In the genomic region with DNA sequence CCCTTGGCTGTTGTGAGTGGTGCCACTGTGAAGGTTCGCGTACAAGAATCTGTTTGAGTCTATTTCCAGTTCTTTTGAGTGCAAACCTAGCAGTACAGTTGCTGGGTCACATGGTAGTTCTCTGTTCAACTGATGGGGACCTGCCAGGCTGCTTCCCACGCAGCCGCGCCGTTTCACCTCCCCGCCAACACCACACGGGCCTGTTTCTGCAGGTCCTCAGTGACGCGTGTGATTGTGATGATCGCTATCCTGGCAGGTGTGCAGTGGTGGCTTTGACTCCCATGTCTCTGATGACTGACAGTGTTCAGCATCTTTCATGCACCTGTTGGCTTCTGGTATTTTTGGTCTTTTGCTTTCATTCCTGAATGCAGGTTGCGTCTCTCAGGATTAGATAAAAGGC, we compare ENCODE assay signal across 19 cellular contexts.
DNase-seq lines count a peak whose midpoint lies in the region; ATAC-seq and TF ChIP-seq lines count a peak whose summit lies in the region.
"Had no signal": no experiment of that assay in that cellular context is flagged by ENCODE, and none has a peak within 500 bp of the region (broad histone marks: within the 10 kb centered on the region; RNA-seq: fewer than 3 reads in every experiment).

No MANE protein-coding gene starts in this region.

- no peak for TF ChIP-seq CTCF in nephron progenitor cell (IDR thresholded peaks at IDR 0.05)

- no peaks in the 10 kb centered on the region for H3K27me3 Mint-ChIP-seq in activated naive CD4-positive, alpha-beta T cell treated with anti-CD3 and anti-CD28 coated beads, Interleukin-2, amount 10 ng/mL, durations not matched to agents 7 days and 5 days
- H3K27me3 Mint-ChIP-seq in nephron progenitor cell (ENCODE audit: low read depth, poor library complexity), result no peaks in the 10 kb centered on the region
- H3K27me3 Mint-ChIP-seq: CD4-positive, CD25-positive, alpha-beta regulatory T cell; memory B cell; naive B cell had no signal

- DNase-seq in activated naive CD4-positive, alpha-beta T cell treated with anti-CD3 and anti-CD28 coated beads, Interleukin-2, amount 10 ng/mL, durations not matched to agents 7 days and 5 days, result peak; percentile 41
- DNase-seq in activated naive CD4-positive, alpha-beta T cell (lab: John Stamatoyannopoulos, UW), result no peak
- peak; percentile 32 for DNase-seq in activated CD4-positive, alpha-beta T cell treated with anti-CD3 and anti-CD28 coated beads, Interleukin-2, amount 50 U/mL, for 1 hour
- peak; percentile 38 for DNase-seq in central memory CD4-positive, alpha-beta T cell
- no peak for DNase-seq in stimulated activated effector memory CD8-positive, alpha-beta T cell treated with anti-CD3 and anti-CD28 coated beads, Interleukin-12 subunit alpha, Interleukin-12 subunit beta, amount 100 ng/mL, for 72 hours (ENCODE audit: low spot score in 2 of 2)
- no peak for DNase-seq in germinal center (ENCODE audit: low spot score)
- DNase-seq in 8988T, result no peak
- no peak for DNase-seq in nephron progenitor cell
- DNase-seq: DMS79 treated with DMSO at 0.1 percent for 48 hours, gastrocnemius medialis, naive B cell, NCI-H1417 treated with DMSO at 0.1 percent for 48 hours, NCI-H2171 treated with DMSO at 0.1 percent for 48 hours, NCI-H69, Right ventricle myocardium superior, tibial artery had no signal

- H3K27ac Mint-ChIP-seq in activated naive CD4-positive, alpha-beta T cell treated with anti-CD3 and anti-CD28 coated beads, Interleukin-2, amount 10 ng/mL, durations not matched to agents 7 days and 5 days, result peak overlapping the region; percentile 21
- peak overlapping the region; percentile 52 for H3K27ac Mint-ChIP-seq in stimulated activated effector memory CD8-positive, alpha-beta T cell treated with anti-CD3 and anti-CD28 coated beads, Interleukin-12 subunit alpha, Interleukin-12 subunit beta, amount 100 ng/mL, for 72 hours
- no peak overlapping the region for H3K27ac Mint-ChIP-seq in nephron progenitor cell
- H3K27ac Mint-ChIP-seq: memory B cell had no signal

- H3K4me1 Mint-ChIP-seq in activated naive CD4-positive, alpha-beta T cell treated with anti-CD3 and anti-CD28 coated beads, Interleukin-2, amount 10 ng/mL, durations not matched to agents 7 days and 5 days, result peaks cover 24% of the 10 kb centered on the region
- peaks cover 24% of the 10 kb centered on the region for H3K4me1 Mint-ChIP-seq in stimulated activated effector memory CD8-positive, alpha-beta T cell treated with anti-CD3 and anti-CD28 coated beads, Interleukin-12 subunit alpha, Interleukin-12 subunit beta, amount 100 ng/mL, for 72 hours
- peaks cover 10% of the 10 kb centered on the region for H3K4me1 Mint-ChIP-seq in nephron progenitor cell

- no peak for ATAC-seq in stimulated activated effector memory CD8-positive, alpha-beta T cell treated with anti-CD3 and anti-CD28 coated beads, Interleukin-12 subunit alpha, Interleukin-12 subunit beta, amount 100 ng/mL, for 72 hours
- ATAC-seq: gastrocnemius medialis, HepG2 had no signal

- H3K36me3 Mint-ChIP-seq in activated naive CD4-positive, alpha-beta T cell treated with anti-CD3 and anti-CD28 coated beads, Interleukin-2, amount 10 ng/mL, durations not matched to agents 7 days and 5 days, result peaks cover 8% of the 10 kb centered on the region
- H3K36me3 Mint-ChIP-seq in stimulated activated effector memory CD8-positive, alpha-beta T cell treated with anti-CD3 and anti-CD28 coated beads, Interleukin-12 subunit alpha, Interleukin-12 subunit beta, amount 100 ng/mL, for 72 hours, result no peaks in the 10 kb centered on the region
- H3K36me3 Mint-ChIP-seq in nephron progenitor cell (ENCODE audit: low read depth), result peaks cover 25% of the 10 kb centered on the region

- no peak overlapping the region for H3K4me3 Mint-ChIP-seq in activated naive CD4-positive, alpha-beta T cell treated with anti-CD3 and anti-CD28 coated beads, Interleukin-2, amount 10 ng/mL, durations not matched to agents 7 days and 5 days
- H3K4me3 Mint-ChIP-seq in stimulated activated effector memory CD8-positive, alpha-beta T cell treated with anti-CD3 and anti-CD28 coated beads, Interleukin-12 subunit alpha, Interleukin-12 subunit beta, amount 100 ng/mL, for 72 hours, result no peak overlapping the region
- H3K4me3 Mint-ChIP-seq in nephron progenitor cell, result no peak overlapping the region
- H3K4me3 Mint-ChIP-seq: memory B cell, naive B cell had no signal

- CTCF ChIA-PET in activated naive CD4-positive, alpha-beta T cell treated with anti-CD3 and anti-CD28 coated beads, Interleukin-2, amount 10 ng/mL, durations not matched to agents 7 days and 5 days (lab: Charles Lee), result interaction anchor here (4.5 kb wide), 1 partner anchor 14 kb away, joined by 35 read pairs; no protein-coding TSS in a partner anchor

- H3K9me3 Mint-ChIP-seq in activated naive CD4-positive, alpha-beta T cell treated with anti-CD3 and anti-CD28 coated beads, Interleukin-2, amount 10 ng/mL, durations not matched to agents 7 days and 5 days, result peaks cover 5% of the 10 kb centered on the region
- no peaks in the 10 kb centered on the region for H3K9me3 Mint-ChIP-seq in stimulated activated effector memory CD8-positive, alpha-beta T cell treated with anti-CD3 and anti-CD28 coated beads, Interleukin-12 subunit alpha, Interleukin-12 subunit beta, amount 100 ng/mL, for 72 hours
- no peaks in the 10 kb centered on the region for H3K9me3 Mint-ChIP-seq in nephron progenitor cell

Comparison
In these comparisons a context has a peak if more than half of its experiments do, and no peak if none do; other contexts are left out.
1. DNase-seq: peak in activated naive CD4-positive, alpha-beta T cell treated with anti-CD3 and anti-CD28 coated beads, Interleukin-2, amount 10 ng/mL, durations not matched to agents 7 days and 5 days (single experiment), activated CD4-positive, alpha-beta T cell treated with anti-CD3 and anti-CD28 coated beads, Interleukin-2, amount 50 U/mL, for 1 hour (single experiment) and central memory CD4-positive, alpha-beta T cell (single experiment); none in activated naive CD4-positive, alpha-beta T cell (0 of 4), stimulated activated effector memory CD8-positive, alpha-beta T cell treated with anti-CD3 and anti-CD28 coated beads, Interleukin-12 subunit alpha, Interleukin-12 subunit beta, amount 100 ng/mL, for 72 hours (0 of 2), germinal center (single experiment), 8988T (single experiment) and nephron progenitor cell (single experiment).